ENCODE assay signal across 8 cellular contexts in the genomic region with DNA sequence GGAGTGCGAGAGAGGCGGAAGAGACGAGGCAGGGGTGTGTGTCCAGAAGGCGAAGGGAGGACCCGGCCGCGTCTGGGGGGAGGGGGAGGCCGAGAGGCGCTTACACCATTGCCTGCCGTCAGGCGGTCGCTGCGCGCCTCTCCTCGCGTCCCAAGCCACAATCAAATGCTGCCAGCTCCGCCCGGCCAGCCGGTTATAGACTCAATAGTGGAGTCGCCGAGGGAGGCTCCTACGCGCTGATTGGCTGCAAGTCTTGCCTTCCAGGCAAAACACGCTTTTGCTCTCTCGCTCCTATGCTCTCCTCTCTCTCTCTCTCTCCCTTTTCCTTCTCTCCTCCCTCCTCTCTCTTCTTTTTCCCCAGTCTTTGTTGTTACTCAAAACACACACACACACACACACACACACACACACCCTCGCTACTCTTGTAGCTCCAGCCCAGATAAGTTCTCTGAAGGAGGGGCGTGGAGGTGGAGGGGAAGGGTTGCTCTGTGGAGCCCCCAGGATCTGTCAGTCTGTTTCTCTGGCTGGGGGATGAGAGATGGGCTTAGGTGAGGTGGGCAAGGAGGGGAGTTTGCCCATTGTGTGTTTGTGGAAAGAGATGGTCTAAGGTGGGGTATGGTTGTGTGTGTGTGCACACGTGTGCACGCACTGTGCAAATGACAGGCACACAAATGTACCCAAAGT. TPM values are rescaled to one million over a fixed set of nuclear protein-coding genes. Genes with fewer than 3 reads are reported as not detected.
DNase-seq lines count a peak whose midpoint lies in the region; ATAC-seq and TF ChIP-seq lines count a peak whose summit lies in the region.

A gene (minus strand): TSS at position 170 of the 684 bp plus-strand sequence. CDS start 226 bp downstream, outside the sequence.

- H3K4me1 ChIP-seq in H9 (ENCODE audit: insufficient read depth, low read length) = no peaks in the 10 kb centered on the region; the same call in 1 of the 2 replicates

- no peak within 1 kb of the TSS for H4K5ac ChIP-seq in H9 (ENCODE audit: insufficient read length, low read depth, low read length)

- BruUV-seq in MCF 10A (replicated peaks; lab: Mats Ljungman, UMichigan) = no TSS peak

- no CpG with 5 or more reads among the region's 29 CpGs for WGBS in H9 (ENCODE audit: extremely low coverage, insufficient read length, low lambda C conversion rate)

- peaks cover 63% of the 10 kb centered on the region for H3K27me3 ChIP-seq in H9 (ENCODE audit: insufficient read depth, low read length)

- H3K18ac ChIP-seq in H9 (ENCODE audit: insufficient read length, low read depth, low read length) = no peak within 1 kb of the TSS

- H3K9ac ChIP-seq in H9 (ENCODE audit: extremely low read depth, insufficient read length, low read length) = no peak within 1 kb of the TSS

- no peak within 1 kb of the TSS for H2BK5ac ChIP-seq in H9 (ENCODE audit: insufficient read length, low read length)

- peaks cover 5% of the 10 kb centered on the region for H4K20me1 ChIP-seq in H9 (ENCODE audit: control insufficient read depth, insufficient read depth, insufficient read length)

- H4K8ac ChIP-seq in H9 (replicated peaks; ENCODE audit: insufficient read length, low read depth, low read length) = no peak within 1 kb of the TSS

- H3K27ac Mint-ChIP-seq in H9 (peak within 1 kb of the TSS in 1 of 3 experiments; percentile 54; a peak in 1 of 7 replicates), MCF 10A (ENCODE audit: low read depth, unreplicated experiment) (no peak within 1 kb of the TSS), immature natural killer cell (peak within 1 kb of the TSS in 2 of 6 donors; percentile 28 to 32)

- H3K14ac ChIP-seq in H9 (ENCODE audit: insufficient read depth, low read length) = no peak within 1 kb of the TSS

- H2BK15ac ChIP-seq in H9 (ENCODE audit: low read depth, low read length) = no peak within 1 kb of the TSS

- peaks cover 95% of the 10 kb centered on the region for H3K27me3 Mint-ChIP-seq in H9 (ENCODE audit: low read depth)
- peaks cover 69% of the 10 kb centered on the region for H3K27me3 Mint-ChIP-seq in MCF 10A (ENCODE audit: insufficient read depth, unreplicated experiment)
- H3K27me3 Mint-ChIP-seq in immature natural killer cell (ENCODE audit: low read depth in 3 of 3) = peaks cover 28 to 46% (median 36%) of the 10 kb centered on the region in 3 donors

- ATAC-seq in HG02642 (IDR thresholded peaks at IDR 0.05; ENCODE audit: poor library complexity, unreplicated experiment) = no peak

- H3K79me1 ChIP-seq in H9 (ENCODE audit: insufficient read depth, low read depth, low read length, poor library complexity, severe bottlenecking) = no peaks in the 10 kb centered on the region

- H3K79me2 ChIP-seq in H9 (ENCODE audit: insufficient read depth, low read length) = no peaks in the 10 kb centered on the region

- in situ Hi-C loops in ACHN (cut with HindIII; ENCODE audit: low pct_ligation_motif_present, low pct_unique_long_range_greater_than_20kb, low sequenced_read_pairs) = loop anchor here (5.0 kb wide), 1 partner anchor 113 kb away; no protein-coding TSS in a partner anchor

- H3K36me3 Mint-ChIP-seq in H9 (ENCODE audit: insufficient read depth in 1 of 3, low read depth in 3 of 3) (peaks cover 0 to 3% (median 2%) of the 10 kb centered on the region in 3 experiments; a peak in 3 of 7 replicates), MCF 10A (ENCODE audit: insufficient read depth, unreplicated experiment) (no peaks in the 10 kb centered on the region), immature natural killer cell (no peaks in the 10 kb centered on the region)

- TF ChIP-seq CTCF in AG09319 (IDR thresholded peaks at IDR 0.05; ENCODE audit: low read depth, low read length) = no peak
- no peak for TF ChIP-seq CTCF in H9 (conservative IDR thresholded peaks at IDR 0.05)
- TF ChIP-seq CTCF in MCF 10A (IDR thresholded peaks at IDR 0.05; ENCODE audit: unreplicated experiment) = no peak

- peaks cover 6 to 10% of the 10 kb centered on the region in 2 experiments; a peak in 4 of 5 replicates for H3K9me3 Mint-ChIP-seq in H9
- no peaks in the 10 kb centered on the region for H3K9me3 Mint-ChIP-seq in MCF 10A (ENCODE audit: unreplicated experiment)
- H3K9me3 Mint-ChIP-seq in immature natural killer cell = peaks cover 0 to 2% (median 0%) of the 10 kb centered on the region in 6 donors

- H3K23ac ChIP-seq in H9 (ENCODE audit: insufficient read length, low read depth, low read length) = no peak within 1 kb of the TSS

- H3K4me2 ChIP-seq in H9 (ENCODE audit: insufficient read depth, insufficient read length, low read length) = peak within 1 kb of the TSS; percentile 60

- H2BK120ac ChIP-seq in H9 (ENCODE audit: low read depth, low read length, poor library complexity, severe bottlenecking) = no peak within 1 kb of the TSS

- no peak within 1 kb of the TSS for H3K27ac ChIP-seq in H9 (ENCODE audit: insufficient read length, low read depth, low read length)

- no peak within 1 kb of the TSS for H2AK5ac ChIP-seq in H9 (ENCODE audit: insufficient read length, low read length)

- no peaks in the 10 kb centered on the region for H3K9me3 ChIP-seq in H9 (ENCODE audit: control insufficient read depth, low read depth, low read length)

- H3K23me2 ChIP-seq in H9 (ENCODE audit: insufficient read length, low read depth, low read length, poor library complexity, severe bottlenecking) = peaks cover 11% of the 10 kb centered on the region

- no peak within 1 kb of the TSS for H3T11ph ChIP-seq in H9 (ENCODE audit: low read length)

- H3K4me3 Mint-ChIP-seq in H9 (peak within 1 kb of the TSS; percentile 55 to 80), MCF 10A (ENCODE audit: unreplicated experiment) (peak within 1 kb of the TSS; percentile 48), immature natural killer cell (peak within 1 kb of the TSS; percentile 71 to 87 (median 82))

- H3K56ac ChIP-seq in H9 (ENCODE audit: insufficient read length, low read depth, low read length) = no peak within 1 kb of the TSS

- peaks cover 34 to 35% of the 10 kb centered on the region in 2 experiments for H3K4me1 Mint-ChIP-seq in H9
- peaks cover 24% of the 10 kb centered on the region for H3K4me1 Mint-ChIP-seq in MCF 10A (ENCODE audit: insufficient read depth, unreplicated experiment)
- peaks cover 21 to 29% of the 10 kb centered on the region in 2 donors for H3K4me1 Mint-ChIP-seq in immature natural killer cell

- intact Hi-C loops in MCF 10A (cut with micrococcal nuclease) = loop anchor here (5.0 kb wide), 1 partner anchor 288 kb away; a partner anchor contains a TSS

- H2BK12ac ChIP-seq in H9 (ENCODE audit: insufficient read length, low read depth, low read length) = no peak within 1 kb of the TSS

- no peak within 1 kb of the TSS for H4K91ac ChIP-seq in H9 (ENCODE audit: insufficient read length, low read depth, low read length)

- no peak within 1 kb of the TSS for H2AFZ ChIP-seq in H9 (ENCODE audit: low read length)

- CTCF ChIA-PET in MCF 10A (lab: Yijun Ruan, JAX) = interaction anchor here (0.6 to 7.8 kb wide), 14 partner anchors 7 to 569 kb away, joined by 3 to 241 read pairs (median 19); no protein-coding TSS in a partner anchor

- POLR2A ChIA-PET in MCF 10A (lab: Yijun Ruan, JAX) = interaction anchor here (0.6 to 1.5 kb wide), 5 partner anchors 9 to 134 kb away, joined by 3 to 6 read pairs (median 3); no protein-coding TSS in a partner anchor

- H3K4ac ChIP-seq in H9 (ENCODE audit: low read depth, low read length) = no peak within 1 kb of the TSS

- H2BK20ac ChIP-seq in H9 (ENCODE audit: low read depth, low read length, poor library complexity, severe bottlenecking) = no peak within 1 kb of the TSS

- peak; percentile 24 for DNase-seq in AG09319 (ENCODE audit: extremely low read depth, low read depth)
- DNase-seq in H9 = peak; percentile 97
- peak; percentile 74 for DNase-seq in NCI-H82 treated with DMSO at 0.1 percent for 48 hours (lab: John Stamatoyannopoulos, UW; ENCODE audit: unreplicated experiment)
- DNase-seq in MCF 10A (ENCODE audit: unreplicated experiment) = peak; percentile 41
- peak in 1 of 3 donors; percentile 12 for DNase-seq in immature natural killer cell
- peak; percentile 33 for DNase-seq in stimulated activated CD4-positive, alpha-beta T cell treated with anti-CD3 and anti-CD28 coated beads, Interleukin-1b, Interleukin-23, amount 100 ng/mL, for 48 hours
- DNase-seq in ACHN = no peak

RNA-seq across cellular contexts. Expression of the gene that starts here (rescaled TPM):
- total RNA-seq in H9 (2021) (1.1 and 1.2 TPM in 2 replicates), MCF 10A (2022) (not detected in 2 replicates)
- not detected for polyA plus RNA-seq in immature natural killer cell

Comparison
In these comparisons a context has a peak if more than half of its experiments do, and no peak if none do; other contexts are left out.
1. Peak in DNase-seq in MCF 10A; RNA of the gene not detected or under 1 TPM.